Comparison of ENCODE assay signal across 24 cellular contexts in the genomic region with DNA sequence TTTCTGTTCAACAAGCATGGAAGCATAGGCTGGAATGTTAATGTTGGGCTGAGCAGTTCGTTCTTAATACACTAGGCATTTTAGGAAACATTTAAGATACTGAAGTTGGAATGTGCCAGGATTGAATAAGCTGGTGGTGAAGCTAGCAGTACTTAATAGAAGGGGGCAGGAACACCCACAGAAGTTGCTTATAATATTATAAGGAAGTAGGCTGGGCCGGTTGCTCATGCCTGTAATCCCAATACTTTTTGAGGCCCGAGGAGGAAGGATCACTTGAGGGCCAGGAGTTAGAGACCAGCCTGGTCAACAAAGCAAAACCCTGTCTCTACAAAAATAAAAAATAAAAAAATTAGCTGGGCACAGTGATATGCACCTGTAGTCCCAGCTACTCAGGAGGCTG.
"Had no signal": no experiment of that assay in that cellular context is flagged by ENCODE, and none has a peak within 500 bp of the region (broad histone marks: within the 10 kb centered on the region; RNA-seq: fewer than 3 reads in every experiment).

No MANE protein-coding gene starts in this region.

- H3K27ac Mint-ChIP-seq: memory B cell had no signal

- H3K36me3 ChIP-seq: gastroesophageal sphincter, lower lobe of right lung, stomach, transverse colon had no signal

- H3K9me3 ChIP-seq: esophagus squamous epithelium, gastroesophageal sphincter, lower lobe of right lung, spleen, stomach, thoracic aorta, transverse colon had no signal

- H3K27me3 ChIP-seq: esophagus squamous epithelium, gastroesophageal sphincter, spleen, stomach, transverse colon had no signal

- H3K9me3 Mint-ChIP-seq: memory B cell, mesothelial cell of epicardium, natural killer cell, neural crest cell had no signal

- ATAC-seq: gastroesophageal sphincter, left lobe of liver, natural killer cell, sciatic nerve had no signal

- H3K4me1 Mint-ChIP-seq: neural crest cell had no signal

- FAIRE-seq: urothelium cell line had no signal

- H3K27ac ChIP-seq: esophagus squamous epithelium, gastroesophageal sphincter, lower lobe of right lung, spleen, stomach, thoracic aorta had no signal

- H3K4me3 ChIP-seq: esophagus squamous epithelium, gastroesophageal sphincter, lower lobe of right lung, spleen, stomach, thoracic aorta, transverse colon had no signal

- DNase-seq: cortex of kidney; esophagus squamous epithelium; foreskin fibroblast; glutamatergic neuron; islet precursor cell; lower lobe of right lung; natural killer cell; posterior cingulate gyrus; spleen; stimulated activated CD4-positive, alpha-beta T cell treated with anti-CD3 and anti-CD28 coated beads, Interleukin-15, amount 100 ng/mL, for 24 hours; stimulated activated CD4-positive, alpha-beta T cell treated with anti-CD3 and anti-CD28 coated beads, Interleukin-1b, Interleukin-23, amount 100 ng/mL, for 48 hours; stimulated activated CD4-positive, alpha-beta T cell treated with anti-CD3 and anti-CD28 coated beads, Interleukin-4, amount 100 ng/mL, for 24 hours; stimulated activated naive CD4-positive, alpha-beta T cell; stomach; substantia nigra; transverse colon had no signal

- H3K36me3 Mint-ChIP-seq: natural killer cell had no signal

- H3K4me3 Mint-ChIP-seq: memory B cell, mesothelial cell of epicardium, natural killer cell, neural crest cell had no signal
